19 cellular contexts compared by ENCODE assay signal in genomic region chr7:13050703-13051102, GRCh38.
DNase-seq lines count a peak whose midpoint lies in the region; ATAC-seq, FAIRE-seq and TF ChIP-seq lines count a peak whose summit lies in the region.
"Had no signal": no experiment of that assay in that cellular context is flagged by ENCODE, and none has a peak within 500 bp of the region (broad histone marks: within the 10 kb centered on the region; RNA-seq: fewer than 3 reads in every experiment).

No MANE protein-coding gene starts in this region.

- H3K27me3 Mint-ChIP-seq in osteocyte (ENCODE audit: unreplicated experiment) (no peaks in the 10 kb centered on the region), natural killer cell (ENCODE audit: low read depth in 2 of 2) (no peaks in the 10 kb centered on the region)
- H3K27me3 Mint-ChIP-seq: activated B cell treated with CpG ODN at 0.5 μM for 24 hours; IgD-negative memory B cell; natural killer cell treated with Interleukin-12 subunit alpha and Interleukin-12 subunit beta and Interleukin-15 and Interleukin-18, amount 100 ng/mL, for 72 hours had no signal

- TF ChIP-seq CTCF in osteocyte (IDR thresholded peaks at IDR 0.05) (no peak), natural killer cell (IDR thresholded peaks at IDR 0.05) (no peak)

- ATAC-seq in natural killer cell: no peak
- ATAC-seq in stimulated activated effector memory CD8-positive, alpha-beta T cell treated with anti-CD3 and anti-CD28 coated beads, Interleukin-12 subunit alpha, Interleukin-12 subunit beta, amount 100 ng/mL, for 72 hours: no peak
- ATAC-seq: left lobe of liver; natural killer cell treated with Interleukin-12 subunit alpha and Interleukin-12 subunit beta and Interleukin-15 and Interleukin-18, amount 100 ng/mL, for 72 hours had no signal

- DNase-seq in EL (peak; percentile 76), NCI-H226 (peak; percentile 92), dedifferentiated amniotic fluid mesenchymal stem cell (ENCODE audit: extremely low spot score) (peak; percentile 50), osteocyte (ENCODE audit: extremely low spot score, unreplicated experiment) (no peak), natural killer cell (no peak), GM19239 (ENCODE audit: insufficient read length, low spot score) (no peak)
- no peak for DNase-seq in activated CD4-positive, CD25-positive, alpha-beta regulatory T cell (lab: John Stamatoyannopoulos, UW)
- no peak for DNase-seq in stimulated activated effector memory CD8-positive, alpha-beta T cell treated with anti-CD3 and anti-CD28 coated beads, Interleukin-12 subunit alpha, Interleukin-12 subunit beta, amount 100 ng/mL, for 72 hours (ENCODE audit: low spot score in 2 of 2)
- DNase-seq: activated B cell treated with CpG ODN at 0.5 μM for 24 hours; Caco-2; effector CD4-positive, alpha-beta T cell; head of caudate nucleus; NCI-H1694; sigmoid colon; SK-N-SH; substantia nigra had no signal

- H3K36me3 Mint-ChIP-seq in osteocyte (ENCODE audit: unreplicated experiment) (no peaks in the 10 kb centered on the region), natural killer cell (no peaks in the 10 kb centered on the region)
- H3K36me3 Mint-ChIP-seq in stimulated activated effector memory CD8-positive, alpha-beta T cell treated with anti-CD3 and anti-CD28 coated beads, Interleukin-12 subunit alpha, Interleukin-12 subunit beta, amount 100 ng/mL, for 72 hours: no peaks in the 10 kb centered on the region
- H3K36me3 Mint-ChIP-seq: natural killer cell treated with Interleukin-12 subunit alpha and Interleukin-12 subunit beta and Interleukin-15 and Interleukin-18, amount 100 ng/mL, for 72 hours had no signal

- no peak for FAIRE-seq in GM19239 (lab: Jason Lieb, UNC)

- H3K4me1 Mint-ChIP-seq in osteocyte (ENCODE audit: unreplicated experiment) (peaks cover 17% of the 10 kb centered on the region), natural killer cell (no peaks in the 10 kb centered on the region)
- H3K4me1 Mint-ChIP-seq in stimulated activated effector memory CD8-positive, alpha-beta T cell treated with anti-CD3 and anti-CD28 coated beads, Interleukin-12 subunit alpha, Interleukin-12 subunit beta, amount 100 ng/mL, for 72 hours: no peaks in the 10 kb centered on the region

- intact Hi-C loops in natural killer cell (cut with micrococcal nuclease): no loop called here

- H3K4me3 Mint-ChIP-seq in osteocyte (ENCODE audit: unreplicated experiment) (no peak overlapping the region), natural killer cell (no peak overlapping the region)
- no peak overlapping the region for H3K4me3 Mint-ChIP-seq in stimulated activated effector memory CD8-positive, alpha-beta T cell treated with anti-CD3 and anti-CD28 coated beads, Interleukin-12 subunit alpha, Interleukin-12 subunit beta, amount 100 ng/mL, for 72 hours
- H3K4me3 Mint-ChIP-seq: activated B cell treated with CpG ODN at 0.5 μM for 24 hours; IgD-negative memory B cell; natural killer cell treated with Interleukin-12 subunit alpha and Interleukin-12 subunit beta and Interleukin-15 and Interleukin-18, amount 100 ng/mL, for 72 hours had no signal

- H3K9me3 Mint-ChIP-seq in osteocyte (ENCODE audit: unreplicated experiment) (no peaks in the 10 kb centered on the region), natural killer cell (no peaks in the 10 kb centered on the region)
- no peaks in the 10 kb centered on the region for H3K9me3 Mint-ChIP-seq in stimulated activated effector memory CD8-positive, alpha-beta T cell treated with anti-CD3 and anti-CD28 coated beads, Interleukin-12 subunit alpha, Interleukin-12 subunit beta, amount 100 ng/mL, for 72 hours
- H3K9me3 Mint-ChIP-seq: activated B cell treated with CpG ODN at 0.5 μM for 24 hours; IgD-negative memory B cell; natural killer cell treated with Interleukin-12 subunit alpha and Interleukin-12 subunit beta and Interleukin-15 and Interleukin-18, amount 100 ng/mL, for 72 hours had no signal

- H3K27ac Mint-ChIP-seq in osteocyte (ENCODE audit: unreplicated experiment) (peak overlapping the region; percentile 23), natural killer cell (no peak overlapping the region)
- H3K27ac Mint-ChIP-seq in stimulated activated effector memory CD8-positive, alpha-beta T cell treated with anti-CD3 and anti-CD28 coated beads, Interleukin-12 subunit alpha, Interleukin-12 subunit beta, amount 100 ng/mL, for 72 hours: no peak overlapping the region
- H3K27ac Mint-ChIP-seq: activated B cell treated with CpG ODN at 0.5 μM for 24 hours; IgD-negative memory B cell; natural killer cell treated with Interleukin-12 subunit alpha and Interleukin-12 subunit beta and Interleukin-15 and Interleukin-18, amount 100 ng/mL, for 72 hours had no signal

Comparison
In these comparisons a context has a peak if more than half of its experiments do, and no peak if none do; other contexts are left out.
1. DNase-seq: peak in EL (single experiment), NCI-H226 (single experiment) and dedifferentiated amniotic fluid mesenchymal stem cell (single experiment); none in osteocyte (single experiment), activated CD4-positive, CD25-positive, alpha-beta regulatory T cell (0 of 4), natural killer cell (single experiment), GM19239 (single experiment) and stimulated activated effector memory CD8-positive, alpha-beta T cell treated with anti-CD3 and anti-CD28 coated beads, Interleukin-12 subunit alpha, Interleukin-12 subunit beta, amount 100 ng/mL, for 72 hours (0 of 2).